In the genomic region with DNA sequence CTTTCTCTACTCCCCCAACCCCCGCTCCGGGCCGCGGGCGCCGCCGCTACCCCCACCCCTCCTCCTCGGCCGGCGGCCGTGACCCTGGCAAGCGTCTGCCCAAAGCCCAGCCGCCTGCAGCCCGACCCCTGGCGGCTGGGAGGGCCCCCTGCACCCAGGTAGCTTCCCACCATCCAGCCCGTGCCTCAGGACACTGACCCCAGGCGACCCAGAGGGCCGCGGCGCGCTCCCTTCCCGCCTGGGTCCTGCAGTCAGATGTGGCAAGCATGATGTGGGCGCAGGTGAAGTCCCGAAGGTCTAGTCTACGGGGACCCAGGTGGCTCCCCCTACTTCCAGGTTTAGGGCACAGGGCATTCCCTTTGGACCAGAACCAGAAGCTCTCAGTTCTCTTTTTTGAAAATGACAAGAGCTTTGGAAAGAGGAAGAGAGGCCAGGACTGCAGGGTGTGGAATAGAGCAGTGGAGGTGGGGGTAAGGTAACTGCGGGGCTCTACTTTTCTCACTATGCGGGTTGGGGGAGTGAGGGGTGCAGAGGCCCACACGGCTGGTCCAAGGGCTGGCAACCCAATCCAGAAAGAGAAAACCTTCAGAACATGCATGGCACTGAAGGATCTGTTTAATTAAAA, we compare ENCODE assay signal across 8 cellular contexts. TPM values are rescaled to one million over a fixed set of nuclear protein-coding genes. Genes with fewer than 3 reads are reported as not detected.
DNase-seq lines count a peak whose midpoint lies in the region; ATAC-seq and TF ChIP-seq lines count a peak whose summit lies in the region.

A gene with protein sequence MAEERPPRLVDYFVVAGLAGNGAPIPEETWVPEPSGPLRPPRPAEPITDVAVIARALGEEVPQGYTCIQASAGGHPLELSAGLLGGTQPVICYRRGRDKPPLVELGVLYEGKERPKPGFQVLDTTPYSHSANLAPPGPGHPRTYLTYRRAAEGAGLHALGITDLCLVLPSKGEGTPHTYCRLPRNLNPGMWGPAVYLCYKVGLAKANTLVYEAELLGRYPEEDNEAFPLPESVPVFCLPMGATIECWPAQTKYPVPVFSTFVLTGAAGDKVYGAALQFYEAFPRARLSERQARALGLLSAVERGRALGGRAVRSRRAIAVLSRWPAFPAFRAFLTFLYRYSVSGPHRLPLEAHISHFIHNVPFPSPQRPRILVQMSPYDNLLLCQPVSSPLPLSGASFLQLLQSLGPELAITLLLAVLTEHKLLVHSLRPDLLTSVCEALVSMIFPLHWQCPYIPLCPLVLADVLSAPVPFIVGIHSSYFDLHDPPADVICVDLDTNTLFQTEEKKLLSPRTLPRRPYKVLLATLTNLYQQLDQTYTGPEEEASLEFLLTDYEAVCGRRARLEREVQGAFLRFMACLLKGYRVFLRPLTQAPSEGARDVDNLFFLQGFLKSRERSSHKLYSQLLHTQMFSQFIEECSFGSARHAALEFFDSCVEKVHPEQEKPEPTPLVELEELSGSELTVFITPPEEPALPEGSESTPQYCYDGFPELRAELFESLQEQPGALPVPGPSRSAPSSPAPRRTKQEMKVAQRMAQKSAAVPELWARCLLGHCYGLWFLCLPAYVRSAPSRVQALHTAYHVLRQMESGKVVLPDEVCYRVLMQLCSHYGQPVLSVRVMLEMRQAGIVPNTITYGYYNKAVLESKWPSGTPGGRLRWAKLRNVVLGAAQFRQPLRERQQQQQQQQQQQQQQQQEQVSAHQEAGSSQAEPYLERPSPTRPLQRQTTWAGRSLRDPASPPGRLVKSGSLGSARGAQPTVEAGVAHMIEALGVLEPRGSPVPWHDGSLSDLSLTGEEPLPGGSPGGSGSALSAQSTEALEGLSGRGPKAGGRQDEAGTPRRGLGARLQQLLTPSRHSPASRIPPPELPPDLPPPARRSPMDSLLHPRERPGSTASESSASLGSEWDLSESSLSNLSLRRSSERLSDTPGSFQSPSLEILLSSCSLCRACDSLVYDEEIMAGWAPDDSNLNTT (N-terminal part only) (minus strand): TSS at position 97 of the 625 bp plus-strand sequence. CDS start 2,344 bp downstream, outside the sequence.

- H3F3A ChIP-seq in SK-N-SH (replicated peaks; ENCODE audit: insufficient read depth): peaks cover 8% of the 10 kb centered on the region

- TF ChIP-seq CTCF in SK-N-SH (IDR thresholded peaks at IDR 0.05) (peak; percentile 76), glutamatergic neuron (IDR thresholded peaks at IDR 0.05; ENCODE audit: partially characterized antibody, unreplicated experiment) (peak; percentile 96), osteocyte (IDR thresholded peaks at IDR 0.05) (peak; percentile 91), tibial artery (IDR thresholded peaks at IDR 0.05) (peak; percentile 85 to 98)

- H2AFZ ChIP-seq in SK-N-SH (ENCODE audit: low read depth): peak within 1 kb of the TSS; percentile 44; the same call in 1 of the 2 replicates

- peak within 1 kb of the TSS; percentile 80 for H3K9ac ChIP-seq in SK-N-SH

- peaks cover 14 to 20% of the 10 kb centered on the region in 2 donors for H3K36me3 Mint-ChIP-seq in activated naive CD4-positive, alpha-beta T cell treated with anti-CD3 and anti-CD28 coated beads, Interleukin-2, amount 50 U/mL, for 72 hours
- H3K36me3 Mint-ChIP-seq in glutamatergic neuron (ENCODE audit: unreplicated experiment) (no peaks in the 10 kb centered on the region), osteocyte (ENCODE audit: unreplicated experiment) (peaks cover 19% of the 10 kb centered on the region)

- H3K4me2 ChIP-seq in SK-N-SH: peak within 1 kb of the TSS; percentile 95

- H3K4me1 Mint-ChIP-seq in glutamatergic neuron (ENCODE audit: low read depth, unreplicated experiment) (peaks cover 3% of the 10 kb centered on the region), osteocyte (ENCODE audit: unreplicated experiment) (peaks cover 18% of the 10 kb centered on the region)

- TF ChIP-seq EP300 in SK-N-SH (IDR thresholded peaks at IDR 0.05; ENCODE audit: borderline replicate concordance in 1 of 2, low read depth in 1 of 2, low read length in 1 of 2): 0 out of 4 replicates have a peak, but pooled peaks of 1 of the 2 experiments have one; percentile 20

- peak within 1 kb of the TSS; percentile 93 to 96 for H3K27ac Mint-ChIP-seq in activated naive CD4-positive, alpha-beta T cell treated with anti-CD3 and anti-CD28 coated beads, Interleukin-2, amount 50 U/mL, for 72 hours
- peak within 1 kb of the TSS; percentile 84 for H3K27ac Mint-ChIP-seq in glutamatergic neuron (ENCODE audit: unreplicated experiment)
- H3K27ac Mint-ChIP-seq in osteocyte (ENCODE audit: unreplicated experiment): peak within 1 kb of the TSS; percentile 63

- peak within 1 kb of the TSS; percentile 60 to 89 for H3K27ac ChIP-seq in SK-N-SH (ENCODE audit: low read depth in 2 of 2, low read length in 1 of 2)
- peak within 1 kb of the TSS; percentile 94 to 98 for H3K27ac ChIP-seq in tibial artery

- DNase-seq in GDM1 (lab: John Stamatoyannopoulos, UW) (peak; percentile 78), H4 (ENCODE audit: low spot score) (peak; percentile 55), LoVo (ENCODE audit: low spot score) (peak; percentile 87), SK-N-SH (peak; percentile 99), glutamatergic neuron (peak; percentile 89), osteocyte (ENCODE audit: extremely low spot score, unreplicated experiment) (peak; percentile 93), tibial artery (peak; percentile 75 to 90)
- DNase-seq in activated naive CD4-positive, alpha-beta T cell treated with anti-CD3 and anti-CD28 coated beads, Interleukin-2, amount 50 U/mL, for 72 hours (ENCODE audit: low spot score in 2 of 2): peak; percentile 78 to 81

- H3K36me3 ChIP-seq in SK-N-SH (replicated peaks in 1 of 2; ENCODE audit: control insufficient read depth in 1 of 2, insufficient read depth in 2 of 2, low read length in 1 of 2) (peaks cover 16 to 50% of the 10 kb centered on the region in 2 experiments), tibial artery (peaks cover 39 to 68% (median 52%) of the 10 kb centered on the region in 3 donors)

- H3K9me3 ChIP-seq in SK-N-SH (no peaks in the 10 kb centered on the region), tibial artery (no peaks in the 10 kb centered on the region)

- no peaks in the 10 kb centered on the region for H3K9me3 Mint-ChIP-seq in activated naive CD4-positive, alpha-beta T cell treated with anti-CD3 and anti-CD28 coated beads, Interleukin-2, amount 50 U/mL, for 72 hours
- H3K9me3 Mint-ChIP-seq in glutamatergic neuron (ENCODE audit: unreplicated experiment): peaks cover 7% of the 10 kb centered on the region
- H3K9me3 Mint-ChIP-seq in osteocyte (ENCODE audit: unreplicated experiment): no peaks in the 10 kb centered on the region

- peak; percentile 70 to 74 for ATAC-seq in activated naive CD4-positive, alpha-beta T cell treated with anti-CD3 and anti-CD28 coated beads, Interleukin-2, amount 50 U/mL, for 72 hours

- no peaks in the 10 kb centered on the region for H3K9me2 ChIP-seq in SK-N-SH

- CTCF ChIA-PET in SK-N-SH (lab: Yijun Ruan, JAX): interaction anchor here (0.6 to 5.1 kb wide), 44 partner anchors 9 to 204 kb away, joined by 3 to 51 read pairs (median 4); partner anchors contain the start of genes CREB3L4, CRTC2, GATAD2B and JTB

- H3K27me3 ChIP-seq in SK-N-SH (ENCODE audit: insufficient read depth) (no peaks in the 10 kb centered on the region), tibial artery (no peaks in the 10 kb centered on the region)

- H3K79me2 ChIP-seq in SK-N-SH (ENCODE audit: insufficient read depth): peaks cover 30% of the 10 kb centered on the region

- peak within 1 kb of the TSS; percentile 85 to 91 for H3K4me3 ChIP-seq in SK-N-SH (ENCODE audit: low read depth in 2 of 2, low read length in 1 of 2)
- H3K4me3 ChIP-seq in tibial artery: peak within 1 kb of the TSS; percentile 87 to 93

- POLR2A ChIA-PET in SK-N-SH (lab: Yijun Ruan, JAX): interaction anchor here (0.8 to 1.9 kb wide), 7 partner anchors 8 to 44 kb away, joined by 3 to 9 read pairs (median 6); partner anchors contain the start of genes CREB3L4, CRTC2, RPS27 and SLC39A1

- no peaks in the 10 kb centered on the region for H4K20me1 ChIP-seq in SK-N-SH (ENCODE audit: insufficient read depth)

- peaks cover 3% of the 10 kb centered on the region for H3K27me3 Mint-ChIP-seq in glutamatergic neuron (ENCODE audit: unreplicated experiment)
- no peaks in the 10 kb centered on the region for H3K27me3 Mint-ChIP-seq in osteocyte (ENCODE audit: unreplicated experiment)

- H3K4me1 ChIP-seq in SK-N-SH (ENCODE audit: control insufficient read depth in 1 of 2, insufficient read depth in 2 of 2, low read depth in 1 of 2, low read length in 1 of 2) (peaks cover 3 to 17% of the 10 kb centered on the region in 2 experiments; a peak in 2 of 4 replicates), tibial artery (peaks cover 0 to 31% (median 15%) of the 10 kb centered on the region in 4 donors)

- intact Hi-C loops in tibial artery (cut with DNase I; ENCODE audit: low total_unique reads): loop anchor here (2.0 to 10.0 kb wide), 3 partner anchors 41 to 272 kb away; partner anchors contain the start of genes ILF2, NPR1 and RAB13

- WGBS in SK-N-SH (ENCODE audit: low lambda C conversion rate): 24% methylated on average over 8 of the region's 28 CpGs

- TF ChIP-seq RAD21 in SK-N-SH (IDR thresholded peaks at IDR 0.05; ENCODE audit: low read length): peak; percentile 62

- H3K4me3 Mint-ChIP-seq in glutamatergic neuron (ENCODE audit: unreplicated experiment) (peak within 1 kb of the TSS; percentile 89), osteocyte (ENCODE audit: unreplicated experiment) (peak within 1 kb of the TSS; percentile 77)

TF ChIP-seq in SK-N-SH, 30 proteins besides CTCF, POLR2A, EP300 and RAD21 (continues in another document):
- no peak for TF ChIP-seq POLR2AphosphoS5 (IDR thresholded peaks at IDR 0.05; ENCODE audit: low read depth, low read length)
- TF ChIP-seq, protein P1, sequence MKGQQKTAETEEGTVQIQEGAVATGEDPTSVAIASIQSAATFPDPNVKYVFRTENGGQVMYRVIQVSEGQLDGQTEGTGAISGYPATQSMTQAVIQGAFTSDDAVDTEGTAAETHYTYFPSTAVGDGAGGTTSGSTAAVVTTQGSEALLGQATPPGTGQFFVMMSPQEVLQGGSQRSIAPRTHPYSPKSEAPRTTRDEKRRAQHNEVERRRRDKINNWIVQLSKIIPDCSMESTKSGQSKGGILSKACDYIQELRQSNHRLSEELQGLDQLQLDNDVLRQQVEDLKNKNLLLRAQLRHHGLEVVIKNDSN (IDR thresholded peaks at IDR 0.05; ENCODE audit: borderline replicate concordance, low read depth): no peak
- TF ChIP-seq RXRA (IDR thresholded peaks at IDR 0.05; ENCODE audit: borderline replicate concordance, low read depth): peak; percentile 68; the same call in 1 of the 2 replicates
- peak; percentile 46; the same call in 1 of the 2 replicates for TF ChIP-seq YY1 (IDR thresholded peaks at IDR 0.05; ENCODE audit: low read depth)
- peak; percentile 80 for TF ChIP-seq CHD2 (IDR thresholded peaks at IDR 0.05; ENCODE audit: low read length, partially characterized antibody)

RNA-seq across cellular contexts. Expression of the gene that starts here (rescaled TPM):
- 3.5 and 4.3 TPM in 2 replicates for total RNA-seq in H4 (2014; rRNA removed; shearing (Covaris generic))
- polyA plus RNA-seq in SK-N-SH (2012; rRNA removed): 27.3 and 29.6 TPM in 2 replicates
- polyA plus RNA-seq in SK-N-SH (2012; cell fraction: cytosol; rRNA removed): 6.6 and 11.3 TPM in 2 replicates
- polyA plus RNA-seq in SK-N-SH (2012; cell fraction: nucleus; rRNA removed): 151 and 153 TPM in 2 replicates
- total RNA-seq in activated naive CD4-positive, alpha-beta T cell treated with anti-CD3 and anti-CD28 coated beads, Interleukin-2, amount 50 U/mL, for 72 hours: 100 to 1,000 TPM; 131 to 132 TPM
- 72.9 TPM for total RNA-seq in glutamatergic neuron (ENCODE audit: unreplicated experiment)
- total RNA-seq in osteocyte: 48.0 and 53.1 TPM in 2 replicates

Comparison
In these comparisons a context has a peak if more than half of its experiments do, and no peak if none do; other contexts are left out.
1. Peak in every context shown above with its lines: DNase-seq, ATAC-seq, H3K4me3 ChIP-seq and H3K27ac ChIP-seq.